In the genomic region with DNA sequence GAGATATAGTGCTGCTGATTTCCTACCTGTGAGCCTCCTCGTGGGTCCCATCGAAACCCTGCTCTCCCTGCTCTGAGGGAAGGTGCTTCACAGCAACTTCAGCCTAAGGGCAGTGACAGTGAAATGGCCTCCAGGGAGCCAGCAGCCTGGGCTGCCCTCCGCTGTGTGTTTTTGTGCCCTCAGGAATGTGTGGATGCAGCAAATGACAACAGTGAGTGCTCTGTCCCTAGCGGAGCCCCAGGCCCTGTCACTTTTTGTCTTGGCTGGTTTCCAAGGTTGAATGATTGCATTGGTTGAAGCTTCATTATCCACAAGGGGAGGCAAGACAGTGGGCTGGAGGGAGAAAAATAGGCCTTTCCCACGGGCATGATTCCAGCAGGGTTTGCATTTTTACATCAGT, we compare ENCODE assay signal across 21 cellular contexts. TPM values are rescaled to one million over a fixed set of nuclear protein-coding genes. Genes with fewer than 3 reads are reported as not detected.
DNase-seq lines count a peak whose midpoint lies in the region; ATAC-seq and TF ChIP-seq lines count a peak whose summit lies in the region.
"Had no signal": no experiment of that assay in that cellular context is flagged by ENCODE, and none has a peak within 500 bp of the region (broad histone marks: within the 10 kb centered on the region; RNA-seq: fewer than 3 reads in every experiment).

No MANE protein-coding gene starts in this region.

- no peak overlapping the region for H2AK5ac ChIP-seq in mesendoderm (ENCODE audit: low read length)

- H3K9me2 ChIP-seq in SK-N-SH, result no peaks in the 10 kb centered on the region

- H4K20me1 ChIP-seq in SK-N-SH (ENCODE audit: insufficient read depth), result no peaks in the 10 kb centered on the region

- no peak overlapping the region for H3K27ac ChIP-seq in SK-N-SH (ENCODE audit: low read depth in 2 of 2, low read length in 1 of 2)
- H3K27ac ChIP-seq in SK-N-MC, result peak overlapping the region; percentile 48; the same call in 1 of the 2 replicates
- H3K27ac ChIP-seq in mesendoderm (ENCODE audit: low read depth, low read length), result no peak overlapping the region
- no peak overlapping the region for H3K27ac ChIP-seq in lower lobe of right lung
- H3K27ac ChIP-seq: adrenal gland, neutrophil, upper lobe of left lung, VCaP had no signal

- H3K9me3 ChIP-seq in SK-N-SH (no peaks in the 10 kb centered on the region), SK-N-MC (ENCODE audit: low read depth, low read length) (no peaks in the 10 kb centered on the region), lower lobe of right lung (no peaks in the 10 kb centered on the region)
- H3K9me3 ChIP-seq: adrenal gland, neutrophil, upper lobe of left lung had no signal

- H3F3A ChIP-seq in SK-N-SH (replicated peaks; ENCODE audit: insufficient read depth), result peaks cover 15% of the 10 kb centered on the region

- H3K9ac ChIP-seq in SK-N-SH, result no peak overlapping the region
- no peak overlapping the region for H3K9ac ChIP-seq in SK-N-MC (ENCODE audit: insufficient read length)
- H3K9ac ChIP-seq in mesendoderm (ENCODE audit: low read length), result no peak overlapping the region

- H4K8ac ChIP-seq in mesendoderm (ENCODE audit: low read depth, low read length), result no peak overlapping the region

- no peak overlapping the region for H3K56ac ChIP-seq in mesendoderm (ENCODE audit: low read length)

- no peak overlapping the region for H2BK120ac ChIP-seq in mesendoderm (ENCODE audit: low read depth, low read length)

- intact Hi-C loops in lower lobe of right lung (cut with DNase I), result no loop called here

- H3K27me3 ChIP-seq in SK-N-SH (ENCODE audit: insufficient read depth) (no peaks in the 10 kb centered on the region), mesendoderm (ENCODE audit: insufficient read depth, low read length, poor library complexity) (no peaks in the 10 kb centered on the region), lower lobe of right lung (ENCODE audit: low read depth) (no peaks in the 10 kb centered on the region)
- H3K27me3 ChIP-seq: adrenal gland, neutrophil, upper lobe of left lung had no signal

- no peak overlapping the region for H3K4ac ChIP-seq in mesendoderm (ENCODE audit: low read depth, low read length)

- 51% methylated on average over 3 of the region's 5 CpGs for WGBS in SK-N-SH (ENCODE audit: low lambda C conversion rate)
- WGBS in mesendoderm (ENCODE audit: extremely low coverage, insufficient coverage, low lambda C conversion rate), result no CpG with 5 or more reads among the region's 5 CpGs

- POLR2A ChIA-PET in SK-N-SH (lab: Yijun Ruan, JAX), result no interaction called here

- DNase-seq in SK-N-SH (peak; percentile 50), SK-N-MC (ENCODE audit: low read depth, low spot score) (no peak), mesendoderm (peak; percentile 67), lower lobe of right lung (no peak), NCI-H524 (lab: John Stamatoyannopoulos, UW) (no peak)
- DNase-seq in stimulated activated CD4-positive, alpha-beta T cell treated with anti-CD3 and anti-CD28 coated beads, Interleukin-4, amount 100 ng/mL, for 1 hour, result no peak
- DNase-seq: adrenal gland; CD8-positive, alpha-beta memory T cell; immature natural killer cell; NCI-H1048; NCI-H526; stimulated activated CD4-positive, alpha-beta T cell treated with anti-CD3 and anti-CD28 coated beads, Interleukin-4, amount 100 ng/mL, for 4 hours; upper lobe of left lung had no signal

- ATAC-seq in SK-N-SH treated with all-trans-retinoic acid at 6 μM for 48 hours (no peak), lower lobe of right lung (no peak), HG03469 (IDR thresholded peaks at IDR 0.05; ENCODE audit: unreplicated experiment) (no peak)
- ATAC-seq: HCT116, Panc1 had no signal

- H3K4me1 ChIP-seq in SK-N-SH (ENCODE audit: control insufficient read depth in 1 of 2, insufficient read depth in 2 of 2, low read depth in 1 of 2, low read length in 1 of 2) (peaks cover 3 to 22% of the 10 kb centered on the region in 2 experiments; a peak in 2 of 4 replicates), mesendoderm (ENCODE audit: control insufficient read depth, low read depth, low read length) (no peaks in the 10 kb centered on the region), lower lobe of right lung (peaks cover 11% of the 10 kb centered on the region)

- H3K79me2 ChIP-seq in SK-N-SH (ENCODE audit: insufficient read depth) (no peaks in the 10 kb centered on the region), mesendoderm (ENCODE audit: control insufficient read depth, insufficient read depth, low read length) (no peaks in the 10 kb centered on the region)

- no peak for TF ChIP-seq CTCF in SK-N-SH (IDR thresholded peaks at IDR 0.05)
- no peak for TF ChIP-seq CTCF in lower lobe of right lung (IDR thresholded peaks at IDR 0.05)

- H2AFZ ChIP-seq in SK-N-SH (ENCODE audit: low read depth), result no peak overlapping the region

- no peak overlapping the region for H3K18ac ChIP-seq in mesendoderm (ENCODE audit: low read length)

- H2BK5ac ChIP-seq in mesendoderm (ENCODE audit: low read length), result no peak overlapping the region

- H2BK15ac ChIP-seq in mesendoderm (replicated peaks; ENCODE audit: low read depth), result no peak overlapping the region

- no peak overlapping the region for H3K4me3 ChIP-seq in SK-N-SH (ENCODE audit: low read depth in 2 of 2, low read length in 1 of 2)
- H3K4me3 ChIP-seq in SK-N-MC, result no peak overlapping the region
- H3K4me3 ChIP-seq in mesendoderm (ENCODE audit: low read length), result no peak overlapping the region
- no peak overlapping the region for H3K4me3 ChIP-seq in lower lobe of right lung
- H3K4me3 ChIP-seq: adrenal gland, upper lobe of left lung had no signal

- no peak for TF ChIP-seq EP300 in SK-N-SH (IDR thresholded peaks at IDR 0.05; ENCODE audit: borderline replicate concordance in 1 of 2, low read depth in 1 of 2, low read length in 1 of 2)

- H3K36me3 ChIP-seq in SK-N-SH (replicated peaks in 1 of 2; ENCODE audit: control insufficient read depth in 1 of 2, insufficient read depth in 2 of 2, low read length in 1 of 2) (no peaks in the 10 kb centered on the region), SK-N-MC (ENCODE audit: insufficient read depth, low read length) (no peaks in the 10 kb centered on the region), mesendoderm (ENCODE audit: control insufficient read depth, insufficient read depth, low read length) (no peaks in the 10 kb centered on the region), lower lobe of right lung (no peaks in the 10 kb centered on the region)
- H3K36me3 ChIP-seq: adrenal gland, neutrophil, upper lobe of left lung had no signal

- no peaks in the 10 kb centered on the region for H3K79me1 ChIP-seq in mesendoderm (ENCODE audit: low read length)

- no peak overlapping the region for H4K5ac ChIP-seq in mesendoderm (ENCODE audit: low read length)

- H3K4me2 ChIP-seq in SK-N-SH (no peak overlapping the region), mesendoderm (ENCODE audit: low read length) (no peak overlapping the region)

- H3K23ac ChIP-seq in mesendoderm (ENCODE audit: low read length), result no peak overlapping the region

- no peak for TF ChIP-seq RAD21 in SK-N-SH (IDR thresholded peaks at IDR 0.05; ENCODE audit: low read length)

- CTCF ChIA-PET in SK-N-SH (lab: Yijun Ruan, JAX), result interaction anchor here (0.9 to 1.8 kb wide), 3 partner anchors 16 to 102 kb away, joined by 3 to 6 read pairs (median 4); no protein-coding TSS in a partner anchor

TF ChIP-seq in SK-N-SH treated with all-trans-retinoic acid at 6 μM for 48 hours, 23 proteins besides CTCF, POLR2A, EP300 and RAD21:
- TF ChIP-seq, protein P1, sequence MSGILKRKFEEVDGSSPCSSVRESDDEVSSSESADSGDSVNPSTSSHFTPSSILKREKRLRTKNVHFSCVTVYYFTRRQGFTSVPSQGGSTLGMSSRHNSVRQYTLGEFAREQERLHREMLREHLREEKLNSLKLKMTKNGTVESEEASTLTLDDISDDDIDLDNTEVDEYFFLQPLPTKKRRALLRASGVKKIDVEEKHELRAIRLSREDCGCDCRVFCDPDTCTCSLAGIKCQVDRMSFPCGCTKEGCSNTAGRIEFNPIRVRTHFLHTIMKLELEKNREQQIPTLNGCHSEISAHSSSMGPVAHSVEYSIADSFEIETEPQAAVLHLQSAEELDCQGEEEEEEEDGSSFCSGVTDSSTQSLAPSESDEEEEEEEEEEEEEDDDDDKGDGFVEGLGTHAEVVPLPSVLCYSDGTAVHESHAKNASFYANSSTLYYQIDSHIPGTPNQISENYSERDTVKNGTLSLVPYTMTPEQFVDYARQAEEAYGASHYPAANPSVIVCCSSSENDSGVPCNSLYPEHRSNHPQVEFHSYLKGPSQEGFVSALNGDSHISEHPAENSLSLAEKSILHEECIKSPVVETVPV (CRISPR knock-in tag; IDR thresholded peaks at IDR 0.05), result no peak
- no peak for TF ChIP-seq ZFP3 (CRISPR knock-in tag; IDR thresholded peaks at IDR 0.05)
- TF ChIP-seq ZNF70 (CRISPR knock-in tag; IDR thresholded peaks at IDR 0.05), result no peak
- TF ChIP-seq, protein P2, sequence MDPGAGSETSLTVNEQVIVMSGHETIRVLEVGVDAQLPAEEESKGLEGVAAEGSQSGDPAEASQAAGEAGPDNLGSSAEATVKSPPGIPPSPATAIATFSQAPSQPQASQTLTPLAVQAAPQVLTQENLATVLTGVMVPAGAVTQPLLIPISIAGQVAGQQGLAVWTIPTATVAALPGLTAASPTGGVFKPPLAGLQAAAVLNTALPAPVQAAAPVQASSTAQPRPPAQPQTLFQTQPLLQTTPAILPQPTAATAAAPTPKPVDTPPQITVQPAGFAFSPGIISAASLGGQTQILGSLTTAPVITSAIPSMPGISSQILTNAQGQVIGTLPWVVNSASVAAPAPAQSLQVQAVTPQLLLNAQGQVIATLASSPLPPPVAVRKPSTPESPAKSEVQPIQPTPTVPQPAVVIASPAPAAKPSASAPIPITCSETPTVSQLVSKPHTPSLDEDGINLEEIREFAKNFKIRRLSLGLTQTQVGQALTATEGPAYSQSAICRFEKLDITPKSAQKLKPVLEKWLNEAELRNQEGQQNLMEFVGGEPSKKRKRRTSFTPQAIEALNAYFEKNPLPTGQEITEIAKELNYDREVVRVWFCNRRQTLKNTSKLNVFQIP (CRISPR knock-in tag; IDR thresholded peaks at IDR 0.05; ENCODE audit: borderline replicate concordance, low read depth), result no peak
- no peak for TF ChIP-seq ARNTL (CRISPR knock-in tag; IDR thresholded peaks at IDR 0.05; ENCODE audit: borderline replicate concordance, low read depth)

RNA-seq across cellular contexts. Expression of a gene that starts 42.8 kb away (rescaled TPM):
- 4.2 and 5.7 TPM in 2 replicates for polyA plus RNA-seq in SK-N-SH (2012; rRNA removed)
- polyA plus RNA-seq in SK-N-SH (2012; cell fraction: cytosol; rRNA removed), result 5.5 and 6.0 TPM in 2 replicates
- polyA plus RNA-seq in SK-N-SH (2012; cell fraction: nucleus; rRNA removed), result 4.2 and 7.5 TPM in 2 replicates
- polyA plus RNA-seq in mesendoderm (2013, experiment 1 of 2), result 1.1 TPM
- polyA plus RNA-seq in mesendoderm (2013, experiment 2 of 2), result 1.1 TPM
- total RNA-seq in lower lobe of right lung, result 33.4 TPM

RNA-seq across cellular contexts. Expression of a gene that starts 44.9 kb away (rescaled TPM):
- 0.36 and 0.44 TPM in 2 replicates for polyA plus RNA-seq in SK-N-SH (2012; rRNA removed)
- 0.56 and 0.59 TPM in 2 replicates for polyA plus RNA-seq in SK-N-SH (2012; cell fraction: cytosol; rRNA removed)
- 0.97 and 2.0 TPM in 2 replicates for polyA plus RNA-seq in SK-N-SH (2012; cell fraction: nucleus; rRNA removed)
- polyA plus RNA-seq in mesendoderm (2013, experiment 1 of 2), result 0.03 TPM
- polyA plus RNA-seq in mesendoderm (2013, experiment 2 of 2), result not detected
- not detected for total RNA-seq in lower lobe of right lung
- total RNA-seq: CD8-positive, alpha-beta memory T cell; frontal cortex; G401 had no signal
- polyA plus RNA-seq: CD8-positive, alpha-beta memory T cell; immature natural killer cell had no signal

Comparison
In these comparisons a context has a peak if more than half of its experiments do, and no peak if none do; other contexts are left out.
1. DNase-seq: peak in SK-N-SH (single experiment) and mesendoderm (single experiment); none in SK-N-MC (single experiment), stimulated activated CD4-positive, alpha-beta T cell treated with anti-CD3 and anti-CD28 coated beads, Interleukin-4, amount 100 ng/mL, for 1 hour (single experiment), lower lobe of right lung (single experiment) and NCI-H524 (0 of 2).